In genomic region chr5:42908509-42909488, GRCh38 we compare ENCODE assay signal across 1 cellular context.
TF ChIP-seq lines count a peak whose summit lies in the region.

No MANE protein-coding gene starts in this region.

TF ChIP-seq in HCT116, 20 proteins besides CTCF, POLR2A, EP300 and RAD21 (continued from another document):
- no peak for TF ChIP-seq ZBTB33 (IDR thresholded peaks at IDR 0.05; ENCODE audit: extremely low read depth, insufficient replicate concordance, low read length)
TF ChIP-seq in HCT116: peak in this region for 0.
